20 cellular contexts compared by ENCODE assay signal in the genomic region with DNA sequence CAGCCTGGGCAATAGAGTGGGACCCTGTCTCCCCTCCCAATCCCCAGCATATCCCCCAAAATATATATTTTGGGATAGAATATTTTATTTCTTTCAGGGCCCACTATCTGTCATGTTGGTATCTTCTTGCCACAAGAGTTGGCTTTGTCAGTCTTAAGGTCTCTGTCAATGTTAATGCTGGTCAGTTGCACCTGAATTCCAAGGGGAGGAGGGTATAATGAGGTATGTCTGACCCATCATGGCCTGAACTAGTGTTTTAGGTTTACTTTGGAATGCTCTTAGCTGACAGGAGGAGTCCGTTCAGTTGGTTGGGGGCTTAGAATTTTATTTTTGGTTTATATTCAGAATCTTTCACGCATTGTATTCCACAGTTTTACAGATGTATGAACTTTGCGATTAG. TPM values are rescaled to one million over a fixed set of nuclear protein-coding genes. Genes with fewer than 3 reads are reported as not detected.
DNase-seq lines count a peak whose midpoint lies in the region; ATAC-seq, FAIRE-seq and TF ChIP-seq lines count a peak whose summit lies in the region.
"Had no signal": no experiment of that assay in that cellular context is flagged by ENCODE, and none has a peak within 500 bp of the region (broad histone marks: within the 10 kb centered on the region; RNA-seq: fewer than 3 reads in every experiment).

No MANE protein-coding gene starts in this region.

- no peak for FAIRE-seq in HepG2 (lab: Jason Lieb, UNC)
- FAIRE-seq: A204.1, GM12892 had no signal

- H3K4me3 ChIP-seq in HepG2 (replicated peaks in 1 of 3; ENCODE audit: insufficient read depth in 1 of 3, low read depth in 2 of 3, low read length in 3 of 3) (no peak overlapping the region), right lobe of liver (no peak overlapping the region), hepatocyte (no peak overlapping the region), mesendoderm (ENCODE audit: low read length) (no peak overlapping the region)
- H3K4me3 ChIP-seq: BLaER1 had no signal

- H3K23ac ChIP-seq in mesendoderm (ENCODE audit: low read length), result no peak overlapping the region

- TF ChIP-seq EP300 in HepG2 (IDR thresholded peaks at IDR 0.05; ENCODE audit: low read depth in 2 of 2, low read length in 2 of 2) (no peak), HepG2 (CRISPR knock-in tag; IDR thresholded peaks at IDR 0.05; ENCODE audit: borderline replicate concordance) (no peak)

- H4K5ac ChIP-seq in mesendoderm (ENCODE audit: low read length), result no peak overlapping the region

- H2AFZ ChIP-seq in HepG2 (ENCODE audit: low read length) (no peak overlapping the region), hepatocyte (no peak overlapping the region)

- H3K4me1 ChIP-seq in HepG2 (ENCODE audit: insufficient read depth, low read length) (peaks cover 55% of the 10 kb centered on the region), right lobe of liver (no peaks in the 10 kb centered on the region), hepatocyte (ENCODE audit: insufficient read depth) (peaks cover 10% of the 10 kb centered on the region), mesendoderm (ENCODE audit: control insufficient read depth, low read depth, low read length) (no peaks in the 10 kb centered on the region)

- 72% methylated on average over 3 of the region's 3 CpGs for WGBS in HepG2 (ENCODE audit: low lambda C conversion rate)
- 58% methylated on average over 3 of the region's 3 CpGs for WGBS in right lobe of liver (ENCODE audit: insufficient coverage, low coverage, low lambda C conversion rate, missing lambda C conversion rate)
- WGBS in hepatocyte (ENCODE audit: low lambda C conversion rate, missing lambda C conversion rate), result 65% methylated on average over 3 of the region's 3 CpGs
- WGBS in mesendoderm (ENCODE audit: extremely low coverage, insufficient coverage, low lambda C conversion rate), result no CpG with 5 or more reads among the region's 3 CpGs

- H3K4me1 Mint-ChIP-seq in chondrocyte (ENCODE audit: low read depth), result no peaks in the 10 kb centered on the region

- H3K18ac ChIP-seq in mesendoderm (ENCODE audit: low read length), result peak overlapping the region; percentile 81

- H3K36me3 ChIP-seq in HepG2 (replicated peaks in 1 of 2; ENCODE audit: control insufficient read depth in 1 of 2, insufficient read depth in 2 of 2, low read length in 2 of 2), result no peaks in the 10 kb centered on the region
- no peaks in the 10 kb centered on the region for H3K36me3 ChIP-seq in right lobe of liver
- no peaks in the 10 kb centered on the region for H3K36me3 ChIP-seq in hepatocyte (replicated peaks; ENCODE audit: insufficient read depth, low read depth)
- H3K36me3 ChIP-seq in mesendoderm (ENCODE audit: control insufficient read depth, insufficient read depth, low read length), result no peaks in the 10 kb centered on the region
- H3K36me3 ChIP-seq: BLaER1 had no signal

- peak; percentile 15; the same call in 1 of the 3 replicates for ATAC-seq in HepG2
- no peak for ATAC-seq in right lobe of liver
- ATAC-seq: CD8-positive, alpha-beta T cell; HCT116 had no signal

- POLR2A ChIA-PET in HepG2 (lab: Yijun Ruan, JAX), result no interaction called here

- H3K4me3 Mint-ChIP-seq in chondrocyte (ENCODE audit: unreplicated experiment), result no peak overlapping the region
- H3K4me3 Mint-ChIP-seq: B cell; CD8-positive, alpha-beta T cell; H9 had no signal

- H3K27ac ChIP-seq in HepG2 (ENCODE audit: extremely low read length, insufficient read depth, low read length) (no peak overlapping the region), right lobe of liver (no peak overlapping the region), hepatocyte (peak overlapping the region; percentile 59), mesendoderm (ENCODE audit: low read depth, low read length) (peak overlapping the region; percentile 67)
- H3K27ac ChIP-seq: 22Rv1, BLaER1, C4-2B had no signal

- H3K79me1 ChIP-seq in mesendoderm (ENCODE audit: low read length), result no peaks in the 10 kb centered on the region

- no peak overlapping the region for H3K27ac Mint-ChIP-seq in chondrocyte (ENCODE audit: unreplicated experiment)
- H3K27ac Mint-ChIP-seq: B cell; CD4-positive, CD25-positive, alpha-beta regulatory T cell; CD8-positive, alpha-beta T cell; H9 had no signal

- no peaks in the 10 kb centered on the region for H3K9me2 ChIP-seq in hepatocyte (replicated peaks; ENCODE audit: insufficient read depth)

- peak overlapping the region; percentile 77 for H3K4ac ChIP-seq in mesendoderm (ENCODE audit: low read depth, low read length)

- in situ Hi-C loops in HepG2 (cut with HindIII; ENCODE audit: extremely low pct_ligation_motif_present, low pct_unique_long_range_greater_than_20kb), result no loop called here

- H3K36me3 Mint-ChIP-seq in chondrocyte (ENCODE audit: low read depth), result no peaks in the 10 kb centered on the region
- H3K36me3 Mint-ChIP-seq: CD4-positive, CD25-positive, alpha-beta regulatory T cell; CD8-positive, alpha-beta T cell had no signal

- peak overlapping the region; percentile 17 for H2BK5ac ChIP-seq in mesendoderm (ENCODE audit: low read length)

- H2AK5ac ChIP-seq in mesendoderm (ENCODE audit: low read length), result no peak overlapping the region

- no peaks in the 10 kb centered on the region for H3K27me3 Mint-ChIP-seq in chondrocyte (ENCODE audit: low read depth)

- H3K56ac ChIP-seq in mesendoderm (ENCODE audit: low read length), result peak overlapping the region; percentile 15

- H2BK15ac ChIP-seq in mesendoderm (replicated peaks; ENCODE audit: low read depth), result no peak overlapping the region

- no peak for DNase-seq in HepG2 (ENCODE audit: low spot score)
- DNase-seq in right lobe of liver, result no peak
- no peak for DNase-seq in hepatocyte (ENCODE audit: low spot score)
- DNase-seq in mesendoderm, result peak; percentile 51
- DNase-seq in chondrocyte (ENCODE audit: low spot score), result no peak
- DNase-seq in posterior vena cava (ENCODE audit: low spot score), result no peak
- DNase-seq: Caco-2; CD4-positive, CD25-positive, alpha-beta regulatory T cell; CD8-positive, alpha-beta T cell; DMS153; EL; GDM1; H9 had no signal

- peak overlapping the region; percentile 95 for H2BK120ac ChIP-seq in mesendoderm (ENCODE audit: low read depth, low read length)

- CTCF ChIA-PET in HepG2 (lab: Yijun Ruan, JAX; ENCODE audit: low intra/inter-chr PET ratio, low total read pairs), result no interaction called here

- no TSS peak for BruUV-seq in HepG2 (replicated peaks; lab: Mats Ljungman, UMichigan)

- H4K20me1 ChIP-seq in HepG2 (ENCODE audit: insufficient read depth, low read length), result no peaks in the 10 kb centered on the region
- H4K20me1 ChIP-seq in hepatocyte (ENCODE audit: insufficient read depth, poor library complexity, severe bottlenecking), result no peaks in the 10 kb centered on the region
- H4K20me1 ChIP-seq: BLaER1 had no signal

- no peak overlapping the region for H3K4me2 ChIP-seq in HepG2 (ENCODE audit: low read depth, low read length)
- no peak overlapping the region for H3K4me2 ChIP-seq in hepatocyte
- no peak overlapping the region for H3K4me2 ChIP-seq in mesendoderm (ENCODE audit: low read length)
- H3K4me2 ChIP-seq: BLaER1 had no signal

- TF ChIP-seq POLR2A in HepG2 (IDR thresholded peaks at IDR 0.05; ENCODE audit: insufficient read depth in 1 of 2, low read depth in 2 of 2, low read length in 2 of 2), result no peak
- no peak for TF ChIP-seq POLR2A in right lobe of liver (IDR thresholded peaks at IDR 0.05)

- H3K27me3 ChIP-seq in HepG2 (ENCODE audit: control insufficient read depth in 1 of 2, insufficient read depth in 2 of 2, low read length in 2 of 2), result no peaks in the 10 kb centered on the region
- H3K27me3 ChIP-seq in right lobe of liver, result no peaks in the 10 kb centered on the region
- no peaks in the 10 kb centered on the region for H3K27me3 ChIP-seq in hepatocyte
- no peaks in the 10 kb centered on the region for H3K27me3 ChIP-seq in mesendoderm (ENCODE audit: insufficient read depth, low read length, poor library complexity)
- H3K27me3 ChIP-seq: BLaER1 had no signal

- H4K8ac ChIP-seq in mesendoderm (ENCODE audit: low read depth, low read length), result no peak overlapping the region

- H3K9me3 ChIP-seq in HepG2 (ENCODE audit: low read length) (no peaks in the 10 kb centered on the region), right lobe of liver (no peaks in the 10 kb centered on the region), hepatocyte (ENCODE audit: low read depth) (no peaks in the 10 kb centered on the region)
- H3K9me3 ChIP-seq: BLaER1, Caco-2 had no signal

- no peaks in the 10 kb centered on the region for H3K79me2 ChIP-seq in HepG2 (ENCODE audit: insufficient read depth, low read length)
- H3K79me2 ChIP-seq in hepatocyte, result no peaks in the 10 kb centered on the region
- H3K79me2 ChIP-seq in mesendoderm (ENCODE audit: control insufficient read depth, insufficient read depth, low read length), result no peaks in the 10 kb centered on the region

- intact Hi-C loops in HepG2 (cut with micrococcal nuclease; ENCODE audit: unreplicated experiment), result no loop called here
- intact Hi-C loops in right lobe of liver (cut with DNase I), result no loop called here
- intact Hi-C loops in posterior vena cava (cut with DNase I), result no loop called here

- no peak for TF ChIP-seq CTCF in HepG2 (CRISPR knock-in tag; IDR thresholded peaks at IDR 0.05)
- no peak for TF ChIP-seq CTCF in right lobe of liver (IDR thresholded peaks at IDR 0.05)
- TF ChIP-seq CTCF in hepatocyte (IDR thresholded peaks at IDR 0.05; ENCODE audit: poor library complexity), result no peak
- no peak for TF ChIP-seq CTCF in chondrocyte (IDR thresholded peaks at IDR 0.05)

- no peak for TF ChIP-seq RAD21 in HepG2 (CRISPR knock-in tag; IDR thresholded peaks at IDR 0.05)

- H3K9ac ChIP-seq in HepG2 (ENCODE audit: insufficient read depth, low read depth, low read length) (no peak overlapping the region), mesendoderm (ENCODE audit: low read length) (no peak overlapping the region)
- H3K9ac ChIP-seq: BLaER1 had no signal

- no peaks in the 10 kb centered on the region for H3K9me3 Mint-ChIP-seq in chondrocyte (ENCODE audit: low read depth)
- H3K9me3 Mint-ChIP-seq: CD8-positive, alpha-beta T cell; H9 had no signal

RNA-seq across cellular contexts. Expression of a gene that starts 6.2 kb away (rescaled TPM):
- total RNA-seq in HepG2 (2016; rRNA removed; fragmentation: Illumina TruSeq; extraction: Trizol) (3,626 and 4,934 TPM in 2 replicates), right lobe of liver (100 to 1,000 TPM; 420 to 946 (median 518) TPM), hepatocyte (4,013 and 4,409 TPM in 2 replicates), chondrocyte (1,042 to 1,173 TPM (median 1,077 TPM) in 3 replicates), posterior vena cava (1,000 to 10,000 TPM; 1,614 to 1,636 TPM)
- total RNA-seq in HepG2 (2016; cell fraction: cytosol; rRNA removed; fragmentation: Illumina TruSeq; extraction: Trizol; ENCODE audit: low read depth), result 5,278 and 6,431 TPM in 2 replicates
- total RNA-seq in HepG2 (2016; cell fraction: insoluble cytoplasmic fraction; rRNA removed; fragmentation: Illumina TruSeq; extraction: Trizol), result 3,639 and 4,846 TPM in 2 replicates
- total RNA-seq in HepG2 (2016; cell fraction: membrane; rRNA removed; fragmentation: Illumina TruSeq; extraction: Trizol), result 9,738 and 10,914 TPM in 2 replicates
- total RNA-seq in HepG2 (2016; cell fraction: nucleus; rRNA removed; fragmentation: Illumina TruSeq; extraction: Trizol), result 1,195 and 1,244 TPM in 2 replicates
- polyA plus RNA-seq in HepG2 (2011; rRNA removed) (2,723 and 3,332 TPM in 2 replicates), hepatocyte (732 and 755 TPM in 2 replicates)
- polyA plus RNA-seq in HepG2 (2011; cell fraction: cytosol; rRNA removed), result 1,940 and 3,073 TPM in 2 replicates
- 430 and 645 TPM in 2 replicates for polyA plus RNA-seq in HepG2 (2011; cell fraction: nucleus; rRNA removed)
- polyA plus RNA-seq in HepG2 (2012), result 3,103 and 3,233 TPM in 2 replicates
- polyA plus RNA-seq in HepG2 (2016; cell fraction: cytosol; fragmentation: Illumina TruSeq; extraction: Trizol; ENCODE audit: low read depth), result 4,408 and 4,942 TPM in 2 replicates
- polyA plus RNA-seq in HepG2 (2016; cell fraction: insoluble cytoplasmic fraction; fragmentation: Illumina TruSeq; extraction: Trizol; ENCODE audit: low read depth), result 3,704 and 3,862 TPM in 2 replicates
- 7,339 and 7,526 TPM in 2 replicates for polyA plus RNA-seq in HepG2 (2016; cell fraction: membrane; fragmentation: Illumina TruSeq; extraction: Trizol; ENCODE audit: low read depth)
- polyA plus RNA-seq in HepG2 (2016; cell fraction: nucleus; fragmentation: Illumina TruSeq; extraction: Trizol; ENCODE audit: insufficient read depth, low read depth), result 1,657 and 1,684 TPM in 2 replicates
- polyA minus RNA-seq in HepG2 (2011; rRNA and poly(A)+ RNA removed; ENCODE audit: low replicate concordance), result 178 and 224 TPM in 2 replicates
- 648 and 755 TPM in 2 replicates for polyA minus RNA-seq in HepG2 (2011; cell fraction: cytosol; rRNA and poly(A)+ RNA removed)
- polyA minus RNA-seq in HepG2 (2011; cell fraction: nucleus; rRNA and poly(A)+ RNA removed), result 219 and 322 TPM in 2 replicates
- polyA plus RNA-seq in mesendoderm (2013, experiment 1 of 2), result 5,197 TPM
- 5,192 TPM for polyA plus RNA-seq in mesendoderm (2013, experiment 2 of 2)

Comparison
In these comparisons a context has a peak if more than half of its experiments do, and no peak if none do; other contexts are left out.
1. H3K27ac ChIP-seq: peak in hepatocyte (single experiment) and mesendoderm (single experiment); none in HepG2 (single experiment) and right lobe of liver (0 of 3).